ENCODE assay signal across 8 cellular contexts in the genomic region with DNA sequence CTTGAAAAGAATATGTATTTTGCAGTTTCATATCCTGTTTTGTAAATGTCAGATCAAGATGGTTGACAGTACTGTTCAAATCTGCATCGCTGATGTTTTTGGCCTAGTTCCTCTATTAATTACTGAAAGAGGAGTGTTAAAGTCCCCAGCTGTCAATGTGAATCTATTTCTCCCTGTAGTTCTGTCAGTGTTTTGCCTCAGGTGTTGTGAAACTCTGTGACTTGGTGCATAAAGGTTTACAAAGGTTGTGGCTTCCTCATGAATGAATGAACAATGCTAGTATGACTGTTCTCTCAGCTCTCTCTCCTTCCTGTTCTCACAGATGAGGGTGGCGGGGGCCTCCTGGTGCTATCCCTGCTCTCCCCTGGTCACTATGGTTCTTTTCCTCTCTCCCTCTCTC.
DNase-seq lines count a peak whose midpoint lies in the region; ATAC-seq and TF ChIP-seq lines count a peak whose summit lies in the region.

No MANE protein-coding gene starts in this region.

- H3K36me3 Mint-ChIP-seq in natural killer cell treated with Interleukin-12 subunit alpha and Interleukin-12 subunit beta and Interleukin-15 and Interleukin-18, amount 100 ng/mL, for 72 hours = peaks cover 41% of the 10 kb centered on the region

- H3K27ac Mint-ChIP-seq in natural killer cell treated with Interleukin-12 subunit alpha and Interleukin-12 subunit beta and Interleukin-15 and Interleukin-18, amount 100 ng/mL, for 72 hours = peak overlapping the region; percentile 38 to 55

- DNase-seq in SIG-M5 (lab: John Stamatoyannopoulos, UW) (peak; percentile 14), SW480 (ENCODE audit: low spot score) (no peak), A172 (ENCODE audit: low spot score) (no peak), SK-N-DZ (ENCODE audit: low spot score) (no peak)
- DNase-seq in natural killer cell treated with Interleukin-12 subunit alpha and Interleukin-12 subunit beta and Interleukin-15 and Interleukin-18, amount 100 ng/mL, for 72 hours (ENCODE audit: low spot score) = no peak

- H3K27me3 Mint-ChIP-seq in natural killer cell treated with Interleukin-12 subunit alpha and Interleukin-12 subunit beta and Interleukin-15 and Interleukin-18, amount 100 ng/mL, for 72 hours = no peaks in the 10 kb centered on the region

- no peaks in the 10 kb centered on the region for H3K9me3 Mint-ChIP-seq in natural killer cell treated with Interleukin-12 subunit alpha and Interleukin-12 subunit beta and Interleukin-15 and Interleukin-18, amount 100 ng/mL, for 72 hours

- no peak overlapping the region for H3K4me3 Mint-ChIP-seq in natural killer cell treated with Interleukin-12 subunit alpha and Interleukin-12 subunit beta and Interleukin-15 and Interleukin-18, amount 100 ng/mL, for 72 hours

- H3K4me1 Mint-ChIP-seq in natural killer cell treated with Interleukin-12 subunit alpha and Interleukin-12 subunit beta and Interleukin-15 and Interleukin-18, amount 100 ng/mL, for 72 hours (ENCODE audit: low read depth in 2 of 2) = peaks cover 4 to 7% of the 10 kb centered on the region in 2 donors

- ATAC-seq in GM19025 (IDR thresholded peaks at IDR 0.05; ENCODE audit: low read depth, unreplicated experiment) = peak; percentile 94
- ATAC-seq in HG02870 (IDR thresholded peaks at IDR 0.05; ENCODE audit: unreplicated experiment) = peak; percentile 99
- peak; percentile 79 to 97 for ATAC-seq in natural killer cell treated with Interleukin-12 subunit alpha and Interleukin-12 subunit beta and Interleukin-15 and Interleukin-18, amount 100 ng/mL, for 72 hours
- no peak for ATAC-seq in SK-N-SH treated with all-trans-retinoic acid at 6 μM for 48 hours

TF ChIP-seq in SK-N-SH treated with all-trans-retinoic acid at 6 μM for 48 hours, 23 proteins besides CTCF, POLR2A, EP300 and RAD21:
- TF ChIP-seq, protein P1, sequence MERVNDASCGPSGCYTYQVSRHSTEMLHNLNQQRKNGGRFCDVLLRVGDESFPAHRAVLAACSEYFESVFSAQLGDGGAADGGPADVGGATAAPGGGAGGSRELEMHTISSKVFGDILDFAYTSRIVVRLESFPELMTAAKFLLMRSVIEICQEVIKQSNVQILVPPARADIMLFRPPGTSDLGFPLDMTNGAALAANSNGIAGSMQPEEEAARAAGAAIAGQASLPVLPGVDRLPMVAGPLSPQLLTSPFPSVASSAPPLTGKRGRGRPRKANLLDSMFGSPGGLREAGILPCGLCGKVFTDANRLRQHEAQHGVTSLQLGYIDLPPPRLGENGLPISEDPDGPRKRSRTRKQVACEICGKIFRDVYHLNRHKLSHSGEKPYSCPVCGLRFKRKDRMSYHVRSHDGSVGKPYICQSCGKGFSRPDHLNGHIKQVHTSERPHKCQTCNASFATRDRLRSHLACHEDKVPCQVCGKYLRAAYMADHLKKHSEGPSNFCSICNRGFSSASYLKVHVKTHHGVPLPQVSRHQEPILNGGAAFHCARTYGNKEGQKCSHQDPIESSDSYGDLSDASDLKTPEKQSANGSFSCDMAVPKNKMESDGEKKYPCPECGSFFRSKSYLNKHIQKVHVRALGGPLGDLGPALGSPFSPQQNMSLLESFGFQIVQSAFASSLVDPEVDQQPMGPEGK (CRISPR knock-in tag; IDR thresholded peaks at IDR 0.05; ENCODE audit: borderline replicate concordance) = no peak
- TF ChIP-seq OSR1 (CRISPR knock-in tag; IDR thresholded peaks at IDR 0.05) (no peak), SNAI2 (CRISPR knock-in tag; IDR thresholded peaks at IDR 0.05) (no peak), ZNF70 (CRISPR knock-in tag; IDR thresholded peaks at IDR 0.05) (no peak), PPARA (CRISPR knock-in tag; IDR thresholded peaks at IDR 0.05; ENCODE audit: borderline replicate concordance) (no peak), ZC3H10 (CRISPR knock-in tag; IDR thresholded peaks at IDR 0.05) (no peak), ZFP3 (CRISPR knock-in tag; IDR thresholded peaks at IDR 0.05) (no peak)
